In the genomic region with DNA sequence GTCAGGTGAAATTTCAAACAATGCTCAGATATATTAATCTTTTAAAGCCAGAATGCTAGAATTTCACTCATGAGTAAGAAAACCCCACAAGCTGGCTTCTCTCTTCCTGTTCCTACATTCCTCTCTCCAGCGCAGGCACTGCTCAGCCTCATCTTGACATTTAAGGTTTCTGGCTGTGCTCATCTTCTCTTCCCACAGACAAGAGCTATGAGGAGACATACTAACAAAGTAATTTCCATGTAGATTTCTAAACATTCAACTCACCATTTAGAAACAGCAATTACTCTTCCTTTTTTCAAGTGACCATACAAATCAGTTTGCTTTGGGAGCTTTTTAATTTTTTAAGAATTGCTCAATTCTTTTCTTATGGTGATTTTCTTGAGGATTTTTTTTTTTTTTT, we compare ENCODE assay signal across 1 cellular context.
TF ChIP-seq lines count a peak whose summit lies in the region.

No MANE protein-coding gene starts in this region.

TF ChIP-seq in H1, 55 proteins besides CTCF, POLR2A, EP300 and RAD21 (continued from another document):
- TF ChIP-seq, protein P1, sequence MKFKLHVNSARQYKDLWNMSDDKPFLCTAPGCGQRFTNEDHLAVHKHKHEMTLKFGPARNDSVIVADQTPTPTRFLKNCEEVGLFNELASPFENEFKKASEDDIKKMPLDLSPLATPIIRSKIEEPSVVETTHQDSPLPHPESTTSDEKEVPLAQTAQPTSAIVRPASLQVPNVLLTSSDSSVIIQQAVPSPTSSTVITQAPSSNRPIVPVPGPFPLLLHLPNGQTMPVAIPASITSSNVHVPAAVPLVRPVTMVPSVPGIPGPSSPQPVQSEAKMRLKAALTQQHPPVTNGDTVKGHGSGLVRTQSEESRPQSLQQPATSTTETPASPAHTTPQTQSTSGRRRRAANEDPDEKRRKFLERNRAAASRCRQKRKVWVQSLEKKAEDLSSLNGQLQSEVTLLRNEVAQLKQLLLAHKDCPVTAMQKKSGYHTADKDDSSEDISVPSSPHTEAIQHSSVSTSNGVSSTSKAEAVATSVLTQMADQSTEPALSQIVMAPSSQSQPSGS (IDR thresholded peaks at IDR 0.05; ENCODE audit: low read length) = no peak
- TF ChIP-seq GABPA (IDR thresholded peaks at IDR 0.05; ENCODE audit: borderline replicate concordance, insufficient read depth, low read length) = no peak
- no peak for TF ChIP-seq ZNF274 (IDR thresholded peaks at IDR 0.05; ENCODE audit: borderline replicate concordance, extremely low read depth, low read length)
- TF ChIP-seq NANOG (IDR thresholded peaks at IDR 0.05; ENCODE audit: insufficient read depth, low read depth, low read length, poor library complexity, severe bottlenecking) = no peak
- no peak for TF ChIP-seq CHD2 (IDR thresholded peaks at IDR 0.05; ENCODE audit: low read length)
- TF ChIP-seq RBBP5 (IDR thresholded peaks at IDR 0.05; ENCODE audit: borderline replicate concordance, low read depth, low read length) = no peak
- no peak for TF ChIP-seq CBX8 (IDR thresholded peaks at IDR 0.05; ENCODE audit: borderline replicate concordance, low read depth, low read length)
- TF ChIP-seq E2F6 (IDR thresholded peaks at IDR 0.05) = no peak
- no peak for TF ChIP-seq POLR2AphosphoS5 (IDR thresholded peaks at IDR 0.05; ENCODE audit: low read depth, low read length)
